8 cellular contexts compared by ENCODE assay signal in genomic region chr14:69708586-69709169, GRCh38. TPM values are rescaled to one million over a fixed set of nuclear protein-coding genes. Genes with fewer than 3 reads are reported as not detected.
A peak's percentile ranks its signal among the peaks of the same experiment; 100 is the strongest.
DNase-seq lines count a peak whose midpoint lies in the region; ATAC-seq, FAIRE-seq and TF ChIP-seq lines count a peak whose summit lies in the region.

No MANE protein-coding gene starts in this region.

- no peak overlapping the region for H3K4me3 ChIP-seq in OCI-LY1 (ENCODE audit: low read depth, low read length, poor library complexity, severe bottlenecking)
- H3K4me3 ChIP-seq in bronchial epithelial cell (ENCODE audit: low read depth, low read length), result no peak overlapping the region

- H3K27ac Mint-ChIP-seq in progenitor cell of endocrine pancreas (no peak overlapping the region), mesothelial cell of epicardium (no peak overlapping the region)

- peaks cover 17% of the 10 kb centered on the region for H3K36me3 Mint-ChIP-seq in progenitor cell of endocrine pancreas (ENCODE audit: insufficient read depth)
- H3K36me3 Mint-ChIP-seq in mesothelial cell of epicardium, result peaks cover 2% of the 10 kb centered on the region

- H3K27me3 ChIP-seq in OCI-LY1 (ENCODE audit: insufficient read depth, low read length) (no peaks in the 10 kb centered on the region), bronchial epithelial cell (ENCODE audit: control insufficient read depth, insufficient read depth, low read length) (no peaks in the 10 kb centered on the region)

- H3K36me3 ChIP-seq in OCI-LY1 (ENCODE audit: insufficient read depth, low read length), result peaks cover 95% of the 10 kb centered on the region
- H3K36me3 ChIP-seq in bronchial epithelial cell (ENCODE audit: control insufficient read depth, insufficient read depth, low read length), result peaks cover 19% of the 10 kb centered on the region

- no peak overlapping the region for H2AFZ ChIP-seq in OCI-LY1 (ENCODE audit: low read length)

- H3K4me3 Mint-ChIP-seq in progenitor cell of endocrine pancreas (ENCODE audit: low read depth) (no peak overlapping the region), mesothelial cell of epicardium (no peak overlapping the region)

- H3K9ac ChIP-seq in OCI-LY1 (ENCODE audit: low read length), result no peak overlapping the region

- peaks cover 12% of the 10 kb centered on the region for H3K4me1 ChIP-seq in OCI-LY1 (ENCODE audit: insufficient read depth, low read length, severe bottlenecking)

- FAIRE-seq in bronchial epithelial cell (lab: Jason Lieb, UNC), result no peak

- H3K27me3 Mint-ChIP-seq in progenitor cell of endocrine pancreas (no peaks in the 10 kb centered on the region), mesothelial cell of epicardium (ENCODE audit: low read depth) (no peaks in the 10 kb centered on the region)

- H3K4me1 Mint-ChIP-seq in progenitor cell of endocrine pancreas (ENCODE audit: low read depth) (peaks cover 29% of the 10 kb centered on the region), mesothelial cell of epicardium (peaks cover 35% of the 10 kb centered on the region)

- H3K79me2 ChIP-seq in OCI-LY1 (ENCODE audit: insufficient read depth, low read length), result no peaks in the 10 kb centered on the region

- H3K27ac ChIP-seq in OCI-LY1 (ENCODE audit: low read depth, low read length, poor library complexity, severe bottlenecking), result no peak overlapping the region

- DNase-seq in SIG-M5 treated with dmso at 0.1 percent for 504 hours (lab: John Stamatoyannopoulos, UW; ENCODE audit: unreplicated experiment) (peak; percentile 34), SIG-M5 (lab: John Stamatoyannopoulos, UW) (no peak), bronchial epithelial cell (ENCODE audit: low read depth) (no peak), progenitor cell of endocrine pancreas (ENCODE audit: low spot score, unreplicated experiment) (no peak), mesothelial cell of epicardium (ENCODE audit: low spot score in 2 of 2, unreplicated experiment in 2 of 2) (no peak), EL (no peak)

- no peaks in the 10 kb centered on the region for H3K9me3 ChIP-seq in OCI-LY1 (ENCODE audit: low read length)

- H3F3A ChIP-seq in OCI-LY1 (ENCODE audit: insufficient read depth, low read length), result no peaks in the 10 kb centered on the region

- TF ChIP-seq CTCF in OCI-LY1 (IDR thresholded peaks at IDR 0.05; ENCODE audit: low read length), result peak; percentile 50; the same call in 1 of the 2 replicates
- TF ChIP-seq CTCF in bronchial epithelial cell (IDR thresholded peaks at IDR 0.05; ENCODE audit: insufficient read depth, low read length, severe bottlenecking), result peak; percentile 39
- peak; percentile 37 for TF ChIP-seq CTCF in progenitor cell of endocrine pancreas (IDR thresholded peaks at IDR 0.05; ENCODE audit: unreplicated experiment)
- no peak for TF ChIP-seq CTCF in mesothelial cell of epicardium (IDR thresholded peaks at IDR 0.05; ENCODE audit: unreplicated experiment)

- no peak for ATAC-seq in HG02623 (IDR thresholded peaks at IDR 0.05; ENCODE audit: unreplicated experiment)

- no peaks in the 10 kb centered on the region for H3K9me3 Mint-ChIP-seq in progenitor cell of endocrine pancreas (ENCODE audit: low read depth)
- H3K9me3 Mint-ChIP-seq in mesothelial cell of epicardium, result no peaks in the 10 kb centered on the region

- H3K4me2 ChIP-seq in OCI-LY1 (ENCODE audit: low read length), result no peak overlapping the region

- H4K20me1 ChIP-seq in OCI-LY1 (ENCODE audit: insufficient read depth, low read length), result no peaks in the 10 kb centered on the region

- no peaks in the 10 kb centered on the region for H3K9me2 ChIP-seq in OCI-LY1 (ENCODE audit: low read depth, low read length)

RNA-seq across cellular contexts. Expression of gene SRSF5, which starts 58.3 kb away (rescaled TPM):
- total RNA-seq in bronchial epithelial cell (126 and 181 TPM in 2 replicates), progenitor cell of endocrine pancreas (379 and 402 TPM in 2 replicates), mesothelial cell of epicardium (533 to 567 TPM (median 547 TPM) in 3 replicates)
